ENCODE assay signal across 13 cellular contexts in genomic region chr6:5333653-5334052, GRCh38.
A peak's percentile ranks its signal among the peaks of the same experiment; 100 is the strongest.
DNase-seq lines count a peak whose midpoint lies in the region; ATAC-seq, FAIRE-seq and TF ChIP-seq lines count a peak whose summit lies in the region.
"Had no signal": no experiment of that assay in that cellular context is flagged by ENCODE, and none has a peak within 500 bp of the region (broad histone marks: within the 10 kb centered on the region; RNA-seq: fewer than 3 reads in every experiment).

No MANE protein-coding gene starts in this region.

- H2AFZ ChIP-seq in astrocyte (ENCODE audit: low read depth, low read length) (no peak overlapping the region), HepG2 (ENCODE audit: low read length) (no peak overlapping the region)

- TF ChIP-seq RAD21 in HepG2 (CRISPR knock-in tag; IDR thresholded peaks at IDR 0.05) = no peak

- no peak for FAIRE-seq in astrocyte (lab: Jason Lieb, UNC)
- no peak for FAIRE-seq in HepG2 (lab: Jason Lieb, UNC)

- no peak for TF ChIP-seq CTCF in astrocyte (IDR thresholded peaks at IDR 0.05; ENCODE audit: insufficient read depth, low read depth, low read length)
- TF ChIP-seq CTCF in HepG2 (CRISPR knock-in tag; IDR thresholded peaks at IDR 0.05) = no peak

- no peak overlapping the region for H3K27ac Mint-ChIP-seq in astrocyte (ENCODE audit: unreplicated experiment)
- H3K27ac Mint-ChIP-seq: activated T-cell treated with anti-CD3 and anti-CD28 coated beads, Interleukin-2, amount 50 U/mL, for 72 hours; CD8-positive, alpha-beta memory T cell had no signal

- H3K4me2 ChIP-seq in astrocyte (ENCODE audit: low read length) (no peak overlapping the region), HepG2 (ENCODE audit: low read depth, low read length) (no peak overlapping the region)

- no peak for TF ChIP-seq EP300 in HepG2 (IDR thresholded peaks at IDR 0.05; ENCODE audit: low read depth in 2 of 2, low read length in 2 of 2)
- no peak for TF ChIP-seq EP300 in HepG2 (CRISPR knock-in tag; IDR thresholded peaks at IDR 0.05; ENCODE audit: borderline replicate concordance)

- no peaks in the 10 kb centered on the region for H3K9me3 Mint-ChIP-seq in astrocyte (ENCODE audit: unreplicated experiment)
- H3K9me3 Mint-ChIP-seq: activated T-cell treated with anti-CD3 and anti-CD28 coated beads, Interleukin-2, amount 50 U/mL, for 72 hours; CD8-positive, alpha-beta memory T cell had no signal

- H3K36me3 ChIP-seq in astrocyte (ENCODE audit: insufficient read depth, low read length) = no peaks in the 10 kb centered on the region
- no peaks in the 10 kb centered on the region for H3K36me3 ChIP-seq in HepG2 (replicated peaks in 1 of 2; ENCODE audit: control insufficient read depth in 1 of 2, insufficient read depth in 2 of 2, low read length in 2 of 2)
- H3K36me3 ChIP-seq: neutrophil had no signal

- peaks cover 14% of the 10 kb centered on the region for H4K20me1 ChIP-seq in astrocyte (ENCODE audit: insufficient read depth, low read length)
- no peaks in the 10 kb centered on the region for H4K20me1 ChIP-seq in HepG2 (ENCODE audit: insufficient read depth, low read length)

- DNase-seq in COR-L47 (lab: John Stamatoyannopoulos, UW) (peak; percentile 75), NCI-H146 (lab: John Stamatoyannopoulos, UW) (peak; percentile 75), astrocyte (ENCODE audit: low read depth) (peak; percentile 60), HepG2 (ENCODE audit: low spot score) (peak; percentile 57)
- DNase-seq in activated naive CD4-positive, alpha-beta T cell treated with Interleukin-2 at 50 U/mL for 16 hours = no peak
- DNase-seq: activated T-cell treated with anti-CD3 and anti-CD28 coated beads, Interleukin-2, amount 50 U/mL, for 72 hours; CD8-positive, alpha-beta memory T cell; NCI-H510A treated with DMSO at 0.1 percent for 48 hours; stimulated activated naive CD4-positive, alpha-beta T cell treated with Interleukin-2 at 50 U/mL for 16 hours had no signal

- in situ Hi-C loops in HepG2 (cut with HindIII; ENCODE audit: extremely low pct_ligation_motif_present, low pct_unique_long_range_greater_than_20kb) = no loop called here

- no peaks in the 10 kb centered on the region for H3K27me3 ChIP-seq in astrocyte (ENCODE audit: insufficient read depth, low read length)
- H3K27me3 ChIP-seq in HepG2 (ENCODE audit: control insufficient read depth in 1 of 2, insufficient read depth in 2 of 2, low read length in 2 of 2) = no peaks in the 10 kb centered on the region
- H3K27me3 ChIP-seq: neutrophil had no signal

- no TSS peak for BruUV-seq in HepG2 (replicated peaks; lab: Mats Ljungman, UMichigan)

- no peaks in the 10 kb centered on the region for H3K4me1 ChIP-seq in astrocyte (ENCODE audit: insufficient read depth, low read length)
- peaks cover 11% of the 10 kb centered on the region for H3K4me1 ChIP-seq in HepG2 (ENCODE audit: insufficient read depth, low read length)

- no peak overlapping the region for H3K4me3 Mint-ChIP-seq in astrocyte (ENCODE audit: unreplicated experiment)
- H3K4me3 Mint-ChIP-seq: activated T-cell treated with anti-CD3 and anti-CD28 coated beads, Interleukin-2, amount 50 U/mL, for 72 hours; CD8-positive, alpha-beta memory T cell had no signal

- H3K79me2 ChIP-seq in astrocyte (ENCODE audit: insufficient read depth, low read length) (peaks cover 9% of the 10 kb centered on the region), HepG2 (ENCODE audit: insufficient read depth, low read length) (peaks cover 5% of the 10 kb centered on the region)

- H3K27ac ChIP-seq in astrocyte (ENCODE audit: low read depth, low read length) = no peak overlapping the region
- H3K27ac ChIP-seq in HepG2 (ENCODE audit: extremely low read length, insufficient read depth, low read length) = no peak overlapping the region
- H3K27ac ChIP-seq: neutrophil had no signal

- H3K36me3 Mint-ChIP-seq in astrocyte (ENCODE audit: low read depth, unreplicated experiment) = no peaks in the 10 kb centered on the region

- WGBS in HepG2 (ENCODE audit: low lambda C conversion rate) = 37% methylated on average over 3 of the region's 3 CpGs

- no peaks in the 10 kb centered on the region for H3K27me3 Mint-ChIP-seq in astrocyte (ENCODE audit: low read depth, unreplicated experiment)
- H3K27me3 Mint-ChIP-seq: CD8-positive, alpha-beta memory T cell had no signal

- H3K4me3 ChIP-seq in astrocyte (ENCODE audit: insufficient read depth, low read depth, low read length) (no peak overlapping the region), HepG2 (replicated peaks in 1 of 3; ENCODE audit: insufficient read depth in 1 of 3, low read depth in 2 of 3, low read length in 3 of 3) (no peak overlapping the region)

- H3K4me1 Mint-ChIP-seq in astrocyte (ENCODE audit: low read depth, unreplicated experiment) = peaks cover 8% of the 10 kb centered on the region

- no peak overlapping the region for H3K9ac ChIP-seq in astrocyte (ENCODE audit: low read length)
- H3K9ac ChIP-seq in HepG2 (ENCODE audit: insufficient read depth, low read depth, low read length) = no peak overlapping the region

- no peak for TF ChIP-seq POLR2A in HepG2 (IDR thresholded peaks at IDR 0.05; ENCODE audit: insufficient read depth in 1 of 2, low read depth in 2 of 2, low read length in 2 of 2)

- CTCF ChIA-PET in HepG2 (lab: Yijun Ruan, JAX; ENCODE audit: low intra/inter-chr PET ratio, low total read pairs) = no interaction called here

- H3K9me3 ChIP-seq in astrocyte (ENCODE audit: insufficient read depth, low read depth, low read length) (no peaks in the 10 kb centered on the region), HepG2 (ENCODE audit: low read length) (no peaks in the 10 kb centered on the region)
- H3K9me3 ChIP-seq: neutrophil had no signal

- POLR2A ChIA-PET in HepG2 (lab: Yijun Ruan, JAX) = no interaction called here

- ATAC-seq in HepG2 (peak; percentile 90), GM19395 (IDR thresholded peaks at IDR 0.05; ENCODE audit: unreplicated experiment) (no peak), GM18498 (IDR thresholded peaks at IDR 0.05; ENCODE audit: unreplicated experiment) (no peak), GM19397 (IDR thresholded peaks at IDR 0.05; ENCODE audit: unreplicated experiment) (no peak)
- ATAC-seq: activated T-cell treated with anti-CD3 and anti-CD28 coated beads, Interleukin-2, amount 50 U/mL, for 72 hours had no signal

- intact Hi-C loops in HepG2 (cut with micrococcal nuclease; ENCODE audit: unreplicated experiment) = no loop called here

TF ChIP-seq in HepG2, 621 proteins besides CTCF, POLR2A, EP300 and RAD21:
- TF ChIP-seq TEAD3 (CRISPR knock-in tag; optimal IDR thresholded peaks at IDR 0.05; ENCODE audit: borderline replicate concordance) (peak; percentile 46), FOXA1 (IDR thresholded peaks at IDR 0.05) (no peak), FOXA1 (CRISPR knock-in tag; IDR thresholded peaks at IDR 0.05) (0 out of 2 replicates have a peak, but pooled peaks have one; percentile 27), CREB1 (IDR thresholded peaks at IDR 0.05) (peak; percentile 56), CREB1 (CRISPR knock-in tag; IDR thresholded peaks at IDR 0.05) (no peak), FOSL1 (CRISPR knock-in tag; IDR thresholded peaks at IDR 0.05; ENCODE audit: borderline replicate concordance) (peak; percentile 46; the same call in 1 of the 2 replicates), MAFF (IDR thresholded peaks at IDR 0.05; ENCODE audit: low read depth, low read length) (0 out of 2 replicates have a peak, but pooled peaks have one; percentile 7), FOSL2 (CRISPR knock-in tag; IDR thresholded peaks at IDR 0.05) (peak; percentile 89), HOMEZ (CRISPR knock-in tag; IDR thresholded peaks at IDR 0.05; ENCODE audit: low read depth) (peak; percentile 52; the same call in 1 of the 2 replicates), NFE2L2 (IDR thresholded peaks at IDR 0.05; ENCODE audit: low read length) (peak; percentile 89), JDP2 (CRISPR knock-in tag; IDR thresholded peaks at IDR 0.05; ENCODE audit: borderline replicate concordance) (no peak), ZFP36 (IDR thresholded peaks at IDR 0.05; ENCODE audit: borderline replicate concordance, low read depth, low read length, partially characterized antibody) (no peak), ZBTB21 (CRISPR knock-in tag; IDR thresholded peaks at IDR 0.05) (peak; percentile 61; the same call in 1 of the 2 replicates), SRSF9 (IDR thresholded peaks at IDR 0.05; ENCODE audit: borderline replicate concordance, insufficient read depth, low read depth, low read length, poor library complexity, severe bottlenecking) (no peak), ZNF713 (CRISPR knock-in tag; IDR thresholded peaks at IDR 0.05) (no peak), MAFK (conservative IDR thresholded peaks at IDR 0.05 in 1 of 2, IDR thresholded peaks at IDR 0.05 in 1 of 2; ENCODE audit: low read length in 2 of 2) (peak; percentile 17 to 48), TBX3 (IDR thresholded peaks at IDR 0.05; ENCODE audit: borderline replicate concordance) (peak; percentile 59; the same call in 1 of the 2 replicates), HNF4A (CRISPR knock-in tag; IDR thresholded peaks at IDR 0.05) (peak; percentile 38; the same call in 1 of the 2 replicates)
- TF ChIP-seq, protein P1, sequence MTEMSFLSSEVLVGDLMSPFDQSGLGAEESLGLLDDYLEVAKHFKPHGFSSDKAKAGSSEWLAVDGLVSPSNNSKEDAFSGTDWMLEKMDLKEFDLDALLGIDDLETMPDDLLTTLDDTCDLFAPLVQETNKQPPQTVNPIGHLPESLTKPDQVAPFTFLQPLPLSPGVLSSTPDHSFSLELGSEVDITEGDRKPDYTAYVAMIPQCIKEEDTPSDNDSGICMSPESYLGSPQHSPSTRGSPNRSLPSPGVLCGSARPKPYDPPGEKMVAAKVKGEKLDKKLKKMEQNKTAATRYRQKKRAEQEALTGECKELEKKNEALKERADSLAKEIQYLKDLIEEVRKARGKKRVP (CRISPR knock-in tag; IDR thresholded peaks at IDR 0.05) = 0 out of 4 replicates have a peak, but pooled peaks of 1 of the 2 experiments have one; percentile 12
